ENCODE assay signal across 10 cellular contexts in genomic region chr21:39181205-39181818, GRCh38. TPM values are rescaled to one million over a fixed set of nuclear protein-coding genes. Genes with fewer than 3 reads are reported as not detected.
DNase-seq lines count a peak whose midpoint lies in the region; ATAC-seq and TF ChIP-seq lines count a peak whose summit lies in the region.
"Had no signal": no experiment of that assay in that cellular context is flagged by ENCODE, and none has a peak within 500 bp of the region (broad histone marks: within the 10 kb centered on the region; RNA-seq: fewer than 3 reads in every experiment).

No MANE protein-coding gene starts in this region.

- H3K4me3 ChIP-seq in CD4-positive, alpha-beta memory T cell (ENCODE audit: low read length in 2 of 2): no peak overlapping the region
- H3K4me3 ChIP-seq in HFF-Myc (replicated peaks; ENCODE audit: low read depth, low read length): peak overlapping the region; percentile 88

- H3K27ac ChIP-seq in CD4-positive, alpha-beta memory T cell (ENCODE audit: low read depth, low read length): no peak overlapping the region
- H3K27ac ChIP-seq: sigmoid colon had no signal

- peaks cover 7 to 39% of the 10 kb centered on the region in 2 donors for H3K36me3 Mint-ChIP-seq in CD4-positive, alpha-beta memory T cell
- peaks cover 20% of the 10 kb centered on the region for H3K36me3 Mint-ChIP-seq in activated T-helper 1 cell treated with anti-CD3 and anti-CD28 coated beads, Interleukin-12 subunit alpha, Interleukin-12 subunit beta, Interleukin-2, Interleukin-4 antibody, amounts not matched to agents 30 ng/mL and 10 ng/mL and 1 ng/mL, durations not matched to agents 14 hours and 24 hours and 36 hours (ENCODE audit: low read depth)
- H3K36me3 Mint-ChIP-seq in mesothelial cell of epicardium: peaks cover 19% of the 10 kb centered on the region

- no peak for DNase-seq in CD4-positive, alpha-beta memory T cell
- DNase-seq in HFF-Myc (ENCODE audit: extremely low read depth, low read depth) (no peak), mesothelial cell of epicardium (ENCODE audit: low spot score in 2 of 2, unreplicated experiment in 2 of 2) (no peak), RPMI8226 (no peak), AG08395 (ENCODE audit: low spot score) (no peak)
- DNase-seq in activated T-helper 1 cell treated with anti-CD3 and anti-CD28 coated beads, Interleukin-12 subunit alpha, Interleukin-12 subunit beta, Interleukin-2, Interleukin-4 antibody, amounts not matched to agents 30 ng/mL and 10 ng/mL and 1 ng/mL, durations not matched to agents 14 hours and 24 hours and 36 hours (ENCODE audit: low spot score): no peak
- DNase-seq: NCI-H1694 treated with DMSO at 0.1 percent for 48 hours, sigmoid colon had no signal

- no peak for ATAC-seq in GM18870 (IDR thresholded peaks at IDR 0.05; ENCODE audit: unreplicated experiment)
- no peak for ATAC-seq in GM21786 (IDR thresholded peaks at IDR 0.05; ENCODE audit: unreplicated experiment)

- POLR2A ChIA-PET in CD4-positive, alpha-beta memory T cell (lab: Charles Lee; ENCODE audit: partially characterized antibody): interaction anchor here (1.2 to 1.9 kb wide), 3 partner anchors 131 to 168 kb away, joined by 3 to 5 read pairs (median 3); partner anchors contain the start of genes BRWD1 and HMGN1

- H3K4me1 Mint-ChIP-seq in CD4-positive, alpha-beta memory T cell: peaks cover 32 to 61% (median 44%) of the 10 kb centered on the region in 4 donors
- peaks cover 46% of the 10 kb centered on the region for H3K4me1 Mint-ChIP-seq in activated T-helper 1 cell treated with anti-CD3 and anti-CD28 coated beads, Interleukin-12 subunit alpha, Interleukin-12 subunit beta, Interleukin-2, Interleukin-4 antibody, amounts not matched to agents 30 ng/mL and 10 ng/mL and 1 ng/mL, durations not matched to agents 14 hours and 24 hours and 36 hours (ENCODE audit: low read depth)
- H3K4me1 Mint-ChIP-seq in mesothelial cell of epicardium: peaks cover 28% of the 10 kb centered on the region

- peak overlapping the region in 2 of 7 donors; percentile 95 to 98 for H3K27ac Mint-ChIP-seq in CD4-positive, alpha-beta memory T cell
- H3K27ac Mint-ChIP-seq in activated T-helper 1 cell treated with anti-CD3 and anti-CD28 coated beads, Interleukin-12 subunit alpha, Interleukin-12 subunit beta, Interleukin-2, Interleukin-4 antibody, amounts not matched to agents 30 ng/mL and 10 ng/mL and 1 ng/mL, durations not matched to agents 14 hours and 24 hours and 36 hours: no peak overlapping the region
- H3K27ac Mint-ChIP-seq in mesothelial cell of epicardium: no peak overlapping the region

- peak overlapping the region in 6 of 8 donors; percentile 95 to 100 (median 98) for H3K4me3 Mint-ChIP-seq in CD4-positive, alpha-beta memory T cell
- peak overlapping the region; percentile 98 for H3K4me3 Mint-ChIP-seq in activated T-helper 1 cell treated with anti-CD3 and anti-CD28 coated beads, Interleukin-12 subunit alpha, Interleukin-12 subunit beta, Interleukin-2, Interleukin-4 antibody, amounts not matched to agents 30 ng/mL and 10 ng/mL and 1 ng/mL, durations not matched to agents 14 hours and 24 hours and 36 hours
- H3K4me3 Mint-ChIP-seq in mesothelial cell of epicardium: peak overlapping the region; percentile 97

- H3K36me3 ChIP-seq in CD4-positive, alpha-beta memory T cell (ENCODE audit: insufficient read depth, low read length): peaks cover 10% of the 10 kb centered on the region

- TF ChIP-seq CTCF in HFF-Myc (IDR thresholded peaks at IDR 0.05; ENCODE audit: low read depth, low read length, missing control alignments) (no peak), mesothelial cell of epicardium (IDR thresholded peaks at IDR 0.05; ENCODE audit: unreplicated experiment) (no peak)

- H3K9me3 Mint-ChIP-seq in CD4-positive, alpha-beta memory T cell: peaks cover 0 to 4% (median 0%) of the 10 kb centered on the region in 8 donors
- no peaks in the 10 kb centered on the region for H3K9me3 Mint-ChIP-seq in activated T-helper 1 cell treated with anti-CD3 and anti-CD28 coated beads, Interleukin-12 subunit alpha, Interleukin-12 subunit beta, Interleukin-2, Interleukin-4 antibody, amounts not matched to agents 30 ng/mL and 10 ng/mL and 1 ng/mL, durations not matched to agents 14 hours and 24 hours and 36 hours
- H3K9me3 Mint-ChIP-seq in mesothelial cell of epicardium: no peaks in the 10 kb centered on the region

- peaks cover 30% of the 10 kb centered on the region for H3K4me1 ChIP-seq in CD4-positive, alpha-beta memory T cell (ENCODE audit: insufficient read depth, low read length)

- intact Hi-C loops in CD4-positive, alpha-beta memory T cell (cut with micrococcal nuclease): loop anchor here (5.0 to 10.0 kb wide), 2 partner anchors 417 to 1619 kb away; no protein-coding TSS in a partner anchor
- intact Hi-C loops in activated T-helper 1 cell treated with anti-CD3 and anti-CD28 coated beads, Interleukin-12 subunit alpha, Interleukin-12 subunit beta, Interleukin-2, Interleukin-4 antibody, amounts not matched to agents 30 ng/mL and 10 ng/mL and 1 ng/mL, durations not matched to agents 14 hours and 24 hours and 36 hours (cut with micrococcal nuclease): loop anchor here (5.0 to 10.0 kb wide), 2 partner anchors 197 to 1619 kb away; no protein-coding TSS in a partner anchor

- H3K27me3 ChIP-seq in CD4-positive, alpha-beta memory T cell (ENCODE audit: insufficient read depth, low read length): no peaks in the 10 kb centered on the region
- H3K27me3 ChIP-seq: sigmoid colon had no signal

- H3K9me3 ChIP-seq in CD4-positive, alpha-beta memory T cell (ENCODE audit: control insufficient read depth in 1 of 2, low read length in 2 of 2): no peaks in the 10 kb centered on the region
- H3K9me3 ChIP-seq: sigmoid colon had no signal

- CTCF ChIA-PET in CD4-positive, alpha-beta memory T cell (lab: Charles Lee; ENCODE audit: partially characterized antibody): interaction anchor here (1.1 kb wide), 1 partner anchor 22 kb away, joined by 3 read pairs; no protein-coding TSS in a partner anchor

- no peaks in the 10 kb centered on the region for H3K27me3 Mint-ChIP-seq in CD4-positive, alpha-beta memory T cell
- no peaks in the 10 kb centered on the region for H3K27me3 Mint-ChIP-seq in activated T-helper 1 cell treated with anti-CD3 and anti-CD28 coated beads, Interleukin-12 subunit alpha, Interleukin-12 subunit beta, Interleukin-2, Interleukin-4 antibody, amounts not matched to agents 30 ng/mL and 10 ng/mL and 1 ng/mL, durations not matched to agents 14 hours and 24 hours and 36 hours (ENCODE audit: insufficient read depth)
- no peaks in the 10 kb centered on the region for H3K27me3 Mint-ChIP-seq in mesothelial cell of epicardium (ENCODE audit: low read depth)

RNA-seq across cellular contexts. Expression of gene PSMG1, which starts 1.9 kb away (rescaled TPM):
- 10 to 100 TPM; 17.2 to 19.9 TPM for total RNA-seq in CD4-positive, alpha-beta memory T cell
- polyA plus RNA-seq in CD4-positive, alpha-beta memory T cell: 10 to 100 TPM; 41.9 to 45.3 TPM
- 102 and 103 TPM in 2 replicates for total RNA-seq in activated T-helper 1 cell treated with anti-CD3 and anti-CD28 coated beads, Interleukin-12 subunit alpha, Interleukin-12 subunit beta, Interleukin-2, Interleukin-4 antibody, amounts not matched to agents 30 ng/mL and 10 ng/mL and 1 ng/mL, durations not matched to agents 14 hours and 24 hours and 36 hours
- 33.9 to 38.5 TPM (median 34.5 TPM) in 3 replicates for total RNA-seq in mesothelial cell of epicardium
